ENCODE assay signal across 13 cellular contexts in the genomic region with DNA sequence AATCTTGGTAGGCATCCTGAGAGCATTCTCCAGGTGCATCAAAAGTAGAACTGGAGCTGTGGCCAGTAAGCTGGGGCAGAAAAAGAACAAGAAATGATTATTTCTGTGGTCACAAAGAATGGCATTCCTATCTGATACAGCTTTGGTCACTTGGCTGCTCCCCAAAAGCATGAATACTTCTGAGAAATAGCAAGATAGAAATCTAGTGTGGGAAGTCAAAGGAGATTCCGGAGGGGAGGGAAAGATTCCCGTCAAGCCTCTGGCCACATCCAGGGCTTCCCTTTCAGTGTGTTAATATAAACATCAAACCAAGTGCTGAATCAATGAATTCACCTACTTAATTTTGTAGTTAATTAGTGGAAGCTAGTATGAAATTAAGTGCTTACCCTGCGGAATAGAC.
DNase-seq lines count a peak whose midpoint lies in the region; ATAC-seq and TF ChIP-seq lines count a peak whose summit lies in the region.
"Had no signal": no experiment of that assay in that cellular context is flagged by ENCODE, and none has a peak within 500 bp of the region (broad histone marks: within the 10 kb centered on the region; RNA-seq: fewer than 3 reads in every experiment).

No MANE protein-coding gene starts in this region.

- H3K4me3 ChIP-seq in astrocyte of the cerebellum (ENCODE audit: low read depth, low read length) (no peak overlapping the region), upper lobe of left lung (no peak overlapping the region)
- H3K4me3 ChIP-seq: right atrium auricular region, stomach had no signal

- in situ Hi-C loops in astrocyte of the cerebellum (cut with HindIII; ENCODE audit: low sequenced_read_pairs): no loop called here

- peaks cover 0 to 10% (median 4%) of the 10 kb centered on the region in 4 donors for H3K4me1 ChIP-seq in upper lobe of left lung
- H3K4me1 ChIP-seq: right atrium auricular region, stomach had no signal

- TF ChIP-seq CTCF in astrocyte of the cerebellum (IDR thresholded peaks at IDR 0.05; ENCODE audit: low read depth, low read length, missing control alignments) (no peak), upper lobe of left lung (IDR thresholded peaks at IDR 0.05) (no peak)

- H3K9me3 ChIP-seq in upper lobe of left lung: no peaks in the 10 kb centered on the region
- H3K9me3 ChIP-seq: right atrium auricular region, stomach had no signal

- no peak overlapping the region for H3K4me3 Mint-ChIP-seq in activated naive CD8-positive, alpha-beta T cell treated with anti-CD3 and anti-CD28 coated beads, Interleukin-2, amount 50 U/mL, for 24 hours
- H3K4me3 Mint-ChIP-seq: nephron progenitor cell, WTC11 had no signal

- H3K4me1 Mint-ChIP-seq in activated naive CD8-positive, alpha-beta T cell treated with anti-CD3 and anti-CD28 coated beads, Interleukin-2, amount 50 U/mL, for 24 hours: no peaks in the 10 kb centered on the region
- H3K4me1 Mint-ChIP-seq: nephron progenitor cell, WTC11 had no signal

- DNase-seq in HT-29 (ENCODE audit: low spot score) (peak; percentile 8), astrocyte of the cerebellum (ENCODE audit: low read depth) (peak; percentile 91), kidney tubule cell (ENCODE audit: low spot score) (peak; percentile 72), upper lobe of left lung (no peak), NOMO-1 treated with DMSO at 0.1 percent for 48 hours (lab: John Stamatoyannopoulos, UW; ENCODE audit: unreplicated experiment) (no peak), NOMO-1 treated with dmso at 0.1 percent for 144 hours (lab: John Stamatoyannopoulos, UW; ENCODE audit: unreplicated experiment) (no peak)
- no peak for DNase-seq in activated naive CD8-positive, alpha-beta T cell treated with anti-CD3 and anti-CD28 coated beads, Interleukin-2, amount 50 U/mL, for 24 hours
- DNase-seq: DMS53, nephron progenitor cell, stomach, T-helper 1 cell had no signal

- H3K36me3 Mint-ChIP-seq in activated naive CD8-positive, alpha-beta T cell treated with anti-CD3 and anti-CD28 coated beads, Interleukin-2, amount 50 U/mL, for 24 hours (ENCODE audit: low read depth): no peaks in the 10 kb centered on the region
- H3K36me3 Mint-ChIP-seq: WTC11 had no signal

- H3K27me3 Mint-ChIP-seq in activated naive CD8-positive, alpha-beta T cell treated with anti-CD3 and anti-CD28 coated beads, Interleukin-2, amount 50 U/mL, for 24 hours: no peaks in the 10 kb centered on the region

- TF ChIP-seq EP300 in upper lobe of left lung (IDR thresholded peaks at IDR 0.05): peak in 3 of 4 donors; percentile 56 to 79 (median 63)

- WGBS in upper lobe of left lung, 2 donors: 29 to 44% methylated on average over 3 of the region's 3 CpGs

- H3K27ac ChIP-seq in upper lobe of left lung: peak overlapping the region in 2 of 4 donors; percentile 28 to 52
- H3K27ac ChIP-seq: right atrium auricular region, stomach had no signal

- TF ChIP-seq POLR2A in upper lobe of left lung (IDR thresholded peaks at IDR 0.05): no peak

- H3K27me3 ChIP-seq in upper lobe of left lung: no peaks in the 10 kb centered on the region
- H3K27me3 ChIP-seq: right atrium auricular region, stomach had no signal

- ATAC-seq in upper lobe of left lung (ENCODE audit: low FRiP score in 2 of 2): no peak
- no peak for ATAC-seq in activated naive CD8-positive, alpha-beta T cell treated with anti-CD3 and anti-CD28 coated beads, Interleukin-2, amount 50 U/mL, for 24 hours
- ATAC-seq: WTC11 had no signal

- H3K36me3 ChIP-seq in upper lobe of left lung: no peaks in the 10 kb centered on the region
- H3K36me3 ChIP-seq: right atrium auricular region, stomach had no signal

- H3K27ac Mint-ChIP-seq in activated naive CD8-positive, alpha-beta T cell treated with anti-CD3 and anti-CD28 coated beads, Interleukin-2, amount 50 U/mL, for 24 hours: no peak overlapping the region
- H3K27ac Mint-ChIP-seq: nephron progenitor cell, WTC11 had no signal

- peaks cover 6% of the 10 kb centered on the region for H3K9me3 Mint-ChIP-seq in activated naive CD8-positive, alpha-beta T cell treated with anti-CD3 and anti-CD28 coated beads, Interleukin-2, amount 50 U/mL, for 24 hours
- H3K9me3 Mint-ChIP-seq: nephron progenitor cell, WTC11 had no signal

Comparison
In these comparisons a context has a peak if more than half of its experiments do, and no peak if none do; other contexts are left out.
1. DNase-seq: peak in HT-29 (single experiment), astrocyte of the cerebellum (single experiment) and kidney tubule cell (single experiment); none in upper lobe of left lung (0 of 2), NOMO-1 treated with DMSO at 0.1 percent for 48 hours (single experiment), activated naive CD8-positive, alpha-beta T cell treated with anti-CD3 and anti-CD28 coated beads, Interleukin-2, amount 50 U/mL, for 24 hours (single experiment) and NOMO-1 treated with dmso at 0.1 percent for 144 hours (single experiment).